In genomic region chr5:172283020-172283861, GRCh38 we compare ENCODE assay signal across 1 cellular context.
TF ChIP-seq lines count a peak whose summit lies in the region.

Gene UBTD2, minus strand, starts transcription at chr5:172283764. Its CDS starts 99 bp downstream, at chr5:172283665.

TF ChIP-seq in HepG2, 621 proteins besides CTCF, POLR2A, EP300 and RAD21 (continued from another document and continues in another):
- TF ChIP-seq KIAA2018 (CRISPR knock-in tag; IDR thresholded peaks at IDR 0.05; ENCODE audit: borderline replicate concordance) (no peak), SYNCRIP (IDR thresholded peaks at IDR 0.05; ENCODE audit: insufficient read depth, low read depth, low read length) (no peak), ZNF431 (CRISPR knock-in tag; IDR thresholded peaks at IDR 0.05; ENCODE audit: borderline replicate concordance, low read depth) (0 out of 2 replicates have a peak, but pooled peaks have one; percentile 24), SIN3A (IDR thresholded peaks at IDR 0.05; ENCODE audit: borderline replicate concordance, low read depth, low read length) (0 out of 2 replicates have a peak, but pooled peaks have one; percentile 13), CEBPB (IDR thresholded peaks at IDR 0.05; ENCODE audit: borderline replicate concordance, low read depth, low read length) (no peak), TBX2 (CRISPR knock-in tag; IDR thresholded peaks at IDR 0.05; ENCODE audit: borderline replicate concordance) (peak; percentile 61; the same call in 1 of the 2 replicates), ASH2L (IDR thresholded peaks at IDR 0.05; ENCODE audit: insufficient read length, low read depth, low read length) (peak; percentile 74), KLF9 (CRISPR knock-in tag; IDR thresholded peaks at IDR 0.05; ENCODE audit: low read depth) (no peak), WIZ (CRISPR knock-in tag; IDR thresholded peaks at IDR 0.05) (no peak), ATF5 (CRISPR knock-in tag; IDR thresholded peaks at IDR 0.05; ENCODE audit: low read depth) (no peak), NR3C1 (CRISPR knock-in tag; IDR thresholded peaks at IDR 0.05) (no peak), ZSCAN21 (CRISPR knock-in tag; IDR thresholded peaks at IDR 0.05; ENCODE audit: borderline replicate concordance) (peak; percentile 50), ZNF740 (CRISPR knock-in tag; IDR thresholded peaks at IDR 0.05) (no peak; the same call in 1 of the 2 replicates), FUBP1 (CRISPR knock-in tag; IDR thresholded peaks at IDR 0.05; ENCODE audit: borderline replicate concordance) (no peak), ZNF263 (CRISPR knock-in tag; IDR thresholded peaks at IDR 0.05) (no peak; the same call in 1 of the 2 replicates), BATF2 (CRISPR knock-in tag; IDR thresholded peaks at IDR 0.05) (no peak), ZBTB40 (IDR thresholded peaks at IDR 0.05) (no peak), ZBTB40 (CRISPR knock-in tag; IDR thresholded peaks at IDR 0.05) (no peak), ZNF101 (CRISPR knock-in tag; IDR thresholded peaks at IDR 0.05; ENCODE audit: borderline replicate concordance, low read depth) (no peak), TCF7L2 (IDR thresholded peaks at IDR 0.05; ENCODE audit: low read depth, low read length) (no peak), SRSF1 (optimal IDR thresholded peaks at IDR 0.05; ENCODE audit: low read depth, low read length) (peak; percentile 65), ZGPAT (CRISPR knock-in tag; IDR thresholded peaks at IDR 0.05) (peak; percentile 76; the same call in 1 of the 2 replicates), ZNF251 (CRISPR knock-in tag; IDR thresholded peaks at IDR 0.05) (no peak), ZFP36L2 (CRISPR knock-in tag; IDR thresholded peaks at IDR 0.05) (no peak)
